In the genomic region with DNA sequence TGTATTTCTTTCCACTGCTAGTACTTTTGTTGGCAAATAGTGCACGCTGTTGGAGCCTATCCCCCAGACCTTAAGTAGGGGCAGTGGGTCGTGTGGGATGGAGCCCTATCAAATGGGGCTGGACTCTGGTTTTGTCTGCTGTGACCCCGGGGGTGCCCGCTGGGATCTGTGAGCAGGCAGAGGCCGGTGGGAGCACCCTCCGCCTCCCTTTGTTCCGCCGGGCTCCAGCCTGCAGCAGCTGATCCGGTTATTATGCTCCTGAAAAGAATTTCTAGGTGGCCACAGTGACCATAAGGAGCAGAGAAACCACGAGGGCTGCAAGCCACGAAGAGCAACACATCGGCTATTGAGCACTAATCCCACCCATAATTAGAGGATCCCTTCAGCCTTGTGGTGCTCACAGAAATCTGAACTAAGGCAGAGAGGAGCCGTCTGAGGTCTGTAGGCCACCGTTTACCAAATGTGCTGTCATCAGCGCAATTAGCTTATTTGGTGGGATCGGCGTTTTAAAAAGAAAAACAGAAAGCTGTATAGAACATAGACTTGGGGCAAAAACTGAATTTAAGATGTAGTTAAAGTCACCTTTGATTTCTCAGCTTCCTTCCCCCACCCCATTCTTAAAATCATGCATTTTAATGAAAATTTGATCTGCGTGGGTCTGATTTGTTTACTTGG, we compare ENCODE assay signal across 15 cellular contexts.
DNase-seq lines count a peak whose midpoint lies in the region; ATAC-seq and TF ChIP-seq lines count a peak whose summit lies in the region.
"Had no signal": no experiment of that assay in that cellular context is flagged by ENCODE, and none has a peak within 500 bp of the region (broad histone marks: within the 10 kb centered on the region; RNA-seq: fewer than 3 reads in every experiment).

No MANE protein-coding gene starts in this region.

- H3K14ac ChIP-seq in trophoblast cell (ENCODE audit: low read length) = peak overlapping the region; percentile 79

- no peaks in the 10 kb centered on the region for H4K20me1 ChIP-seq in GM23338 (replicated peaks; ENCODE audit: insufficient read depth)

- H3K27ac Mint-ChIP-seq in GM23338 (no peak overlapping the region), endodermal cell (no peak overlapping the region)
- H3K27ac Mint-ChIP-seq: HFFc6 had no signal

- H3K27me3 ChIP-seq in GM23338 (ENCODE audit: insufficient read depth) (no peaks in the 10 kb centered on the region), endodermal cell (ENCODE audit: control insufficient read depth, insufficient read depth, low read length, poor library complexity, severe bottlenecking) (peaks cover 44% of the 10 kb centered on the region), trophoblast cell (ENCODE audit: insufficient read depth, low read length) (no peaks in the 10 kb centered on the region)

- H3K4me3 ChIP-seq in GM23338 = no peak overlapping the region
- no peak overlapping the region for H3K4me3 ChIP-seq in endodermal cell (ENCODE audit: low read length)
- H3K4me3 ChIP-seq in trophoblast cell (ENCODE audit: low read depth, low read length) = no peak overlapping the region
- H3K4me3 ChIP-seq: GM12878 had no signal

- H3K27ac ChIP-seq in GM23338 (ENCODE audit: low read depth) = no peak overlapping the region
- H3K27ac ChIP-seq in endodermal cell (ENCODE audit: low read depth, low read length) = peak overlapping the region; percentile 34
- H3K27ac ChIP-seq in trophoblast cell (ENCODE audit: low read depth, low read length) = no peak overlapping the region

- peak overlapping the region; percentile 26 for H2AK5ac ChIP-seq in trophoblast cell (ENCODE audit: low read length)

- peak overlapping the region; percentile 60 for H2BK5ac ChIP-seq in trophoblast cell (ENCODE audit: low read depth, low read length, poor library complexity)

- no peaks in the 10 kb centered on the region; the same call in 1 of the 2 replicates for H3F3A ChIP-seq in GM23338 (replicated peaks; ENCODE audit: low read depth)

- H3K4ac ChIP-seq in trophoblast cell (ENCODE audit: low read depth, low read length) = peak overlapping the region; percentile 12

- H3K9me2 ChIP-seq in GM23338 (ENCODE audit: insufficient read depth) = no peaks in the 10 kb centered on the region; the same call in 1 of the 2 replicates

- H3K4me3 Mint-ChIP-seq in GM23338 (no peak overlapping the region), endodermal cell (no peak overlapping the region)
- H3K4me3 Mint-ChIP-seq: HFFc6 had no signal

- H3K9me3 ChIP-seq in endodermal cell (ENCODE audit: control insufficient read depth, low read length) (no peaks in the 10 kb centered on the region), trophoblast cell (ENCODE audit: insufficient read depth, low read depth, low read length) (no peaks in the 10 kb centered on the region)

- H4K12ac ChIP-seq in trophoblast cell (ENCODE audit: low read depth, low read length) = no peak overlapping the region

- no peak for TF ChIP-seq CTCF in GM23338 (conservative IDR thresholded peaks at IDR 0.05; ENCODE audit: low read depth in 2 of 2)
- no peak for TF ChIP-seq CTCF in endodermal cell (conservative IDR thresholded peaks at IDR 0.05)

- H3K9me3 Mint-ChIP-seq in GM23338 (no peaks in the 10 kb centered on the region), endodermal cell (no peaks in the 10 kb centered on the region)
- H3K9me3 Mint-ChIP-seq: HFFc6 had no signal

- H3K18ac ChIP-seq in trophoblast cell (ENCODE audit: low read length) = peak overlapping the region; percentile 37

- H3K4me2 ChIP-seq in GM23338 (no peak overlapping the region), trophoblast cell (ENCODE audit: low read length) (no peak overlapping the region)

- peaks cover 18% of the 10 kb centered on the region for H3K79me1 ChIP-seq in trophoblast cell (ENCODE audit: low read length)

- DNase-seq in GM23338 (ENCODE audit: low spot score) (no peak), NCI-H82 treated with DMSO at 0.1 percent for 48 hours (lab: John Stamatoyannopoulos, UW; ENCODE audit: unreplicated experiment) (peak; percentile 6), endodermal cell (no peak), trophoblast cell (no peak), amygdala (lab: John Stamatoyannopoulos, UW) (no peak), AG20443 (ENCODE audit: low spot score) (no peak), activated T-cell treated with anti-CD3 and anti-CD28 coated beads for 4 hours (no peak)
- DNase-seq: AML-193, DMS79, HFFc6, KG1, NCI-H345, Right ventricle myocardium superior had no signal

- H3K4me1 Mint-ChIP-seq in GM23338 (peaks cover 62% of the 10 kb centered on the region), endodermal cell (peaks cover 57% of the 10 kb centered on the region)

- peak overlapping the region; percentile 37 for H2BK120ac ChIP-seq in trophoblast cell (ENCODE audit: insufficient read depth, low read length, poor library complexity)

- H3K27me3 Mint-ChIP-seq in GM23338 (ENCODE audit: insufficient read depth, low read depth, poor library complexity) (peaks cover 4% of the 10 kb centered on the region), endodermal cell (ENCODE audit: insufficient read depth) (peaks cover 39% of the 10 kb centered on the region)

- ATAC-seq in GM23338 = peak; percentile 11; the same call in 1 of the 3 replicates
- ATAC-seq in HG02970 (IDR thresholded peaks at IDR 0.05; ENCODE audit: low FRiP score, unreplicated experiment) = no peak
- ATAC-seq: GM12878 had no signal

- no peak overlapping the region for H3K23ac ChIP-seq in trophoblast cell (ENCODE audit: low read length)

- peak overlapping the region; percentile 52; the same call in 1 of the 2 replicates for H2AFZ ChIP-seq in GM23338
- no peak overlapping the region for H2AFZ ChIP-seq in trophoblast cell (ENCODE audit: insufficient read depth, low read length, poor library complexity)

- H3K79me2 ChIP-seq in GM23338 (replicated peaks; ENCODE audit: insufficient read depth) (no peaks in the 10 kb centered on the region), trophoblast cell (ENCODE audit: control insufficient read depth, insufficient read depth, low read length, poor library complexity) (peaks cover 3% of the 10 kb centered on the region)

- H3K36me3 ChIP-seq in GM23338 (ENCODE audit: insufficient read depth) (no peaks in the 10 kb centered on the region), endodermal cell (ENCODE audit: control insufficient read depth, insufficient read depth, low read length) (no peaks in the 10 kb centered on the region), trophoblast cell (ENCODE audit: control insufficient read depth in 1 of 2, insufficient read depth in 2 of 2, low read length in 2 of 2) (no peaks in the 10 kb centered on the region)

- WGBS in endodermal cell (ENCODE audit: insufficient coverage in 1 of 2, insufficient read length in 1 of 2), 2 experiments = 82 to 89% methylated on average over 7 to 18 of the region's 18 CpGs
- whole genome bisulfite sequencing in trophoblast cell (ENCODE audit: extremely low coverage, insufficient coverage, insufficient read length) = no CpG with 5 or more reads among the region's 18 CpGs

- H3K9ac ChIP-seq in endodermal cell (ENCODE audit: extremely low read depth, low read length, poor library complexity, severe bottlenecking) (no peak overlapping the region), trophoblast cell (ENCODE audit: low read length) (peak overlapping the region; percentile 44)

- peak overlapping the region; percentile 95 for H2BK12ac ChIP-seq in trophoblast cell (ENCODE audit: low read length)

- H3K36me3 Mint-ChIP-seq in GM23338 (ENCODE audit: low read depth) (no peaks in the 10 kb centered on the region), endodermal cell (ENCODE audit: low read depth) (no peaks in the 10 kb centered on the region)

- H3K4me1 ChIP-seq in GM23338 (ENCODE audit: insufficient read depth) (peaks cover 23% of the 10 kb centered on the region), endodermal cell (ENCODE audit: control insufficient read depth, insufficient read depth, low read length) (peaks cover 19% of the 10 kb centered on the region), trophoblast cell (ENCODE audit: control insufficient read depth in 1 of 2, insufficient read depth in 2 of 2, low read length in 2 of 2) (peaks cover 15 to 21% of the 10 kb centered on the region in 2 experiments)

- H4K91ac ChIP-seq in trophoblast cell (ENCODE audit: low read depth, low read length) = peak overlapping the region; percentile 85

- peak overlapping the region; percentile 54 for H4K8ac ChIP-seq in trophoblast cell (ENCODE audit: low read depth, low read length)

TF ChIP-seq in GM23338, 12 proteins besides CTCF, POLR2A, EP300 and RAD21 (continues in another document):
- TF ChIP-seq, protein P1, sequence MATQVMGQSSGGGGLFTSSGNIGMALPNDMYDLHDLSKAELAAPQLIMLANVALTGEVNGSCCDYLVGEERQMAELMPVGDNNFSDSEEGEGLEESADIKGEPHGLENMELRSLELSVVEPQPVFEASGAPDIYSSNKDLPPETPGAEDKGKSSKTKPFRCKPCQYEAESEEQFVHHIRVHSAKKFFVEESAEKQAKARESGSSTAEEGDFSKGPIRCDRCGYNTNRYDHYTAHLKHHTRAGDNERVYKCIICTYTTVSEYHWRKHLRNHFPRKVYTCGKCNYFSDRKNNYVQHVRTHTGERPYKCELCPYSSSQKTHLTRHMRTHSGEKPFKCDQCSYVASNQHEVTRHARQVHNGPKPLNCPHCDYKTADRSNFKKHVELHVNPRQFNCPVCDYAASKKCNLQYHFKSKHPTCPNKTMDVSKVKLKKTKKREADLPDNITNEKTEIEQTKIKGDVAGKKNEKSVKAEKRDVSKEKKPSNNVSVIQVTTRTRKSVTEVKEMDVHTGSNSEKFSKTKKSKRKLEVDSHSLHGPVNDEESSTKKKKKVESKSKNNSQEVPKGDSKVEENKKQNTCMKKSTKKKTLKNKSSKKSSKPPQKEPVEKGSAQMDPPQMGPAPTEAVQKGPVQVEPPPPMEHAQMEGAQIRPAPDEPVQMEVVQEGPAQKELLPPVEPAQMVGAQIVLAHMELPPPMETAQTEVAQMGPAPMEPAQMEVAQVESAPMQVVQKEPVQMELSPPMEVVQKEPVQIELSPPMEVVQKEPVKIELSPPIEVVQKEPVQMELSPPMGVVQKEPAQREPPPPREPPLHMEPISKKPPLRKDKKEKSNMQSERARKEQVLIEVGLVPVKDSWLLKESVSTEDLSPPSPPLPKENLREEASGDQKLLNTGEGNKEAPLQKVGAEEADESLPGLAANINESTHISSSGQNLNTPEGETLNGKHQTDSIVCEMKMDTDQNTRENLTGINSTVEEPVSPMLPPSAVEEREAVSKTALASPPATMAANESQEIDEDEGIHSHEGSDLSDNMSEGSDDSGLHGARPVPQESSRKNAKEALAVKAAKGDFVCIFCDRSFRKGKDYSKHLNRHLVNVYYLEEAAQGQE (IDR thresholded peaks at IDR 0.05; ENCODE audit: unreplicated experiment) = no peak
- TF ChIP-seq CREB1 (CRISPR knock-in tag; IDR thresholded peaks at IDR 0.05; ENCODE audit: low read depth) (no peak), STAT1 (IDR thresholded peaks at IDR 0.05; ENCODE audit: unreplicated experiment) (no peak), ZNF331 (CRISPR knock-in tag; IDR thresholded peaks at IDR 0.05; ENCODE audit: low read depth) (no peak), NANOG (IDR thresholded peaks at IDR 0.05; ENCODE audit: borderline replicate concordance) (no peak), JUNB (IDR thresholded peaks at IDR 0.05; ENCODE audit: unreplicated experiment) (no peak)
